8 cellular contexts compared by ENCODE assay signal in the genomic region with DNA sequence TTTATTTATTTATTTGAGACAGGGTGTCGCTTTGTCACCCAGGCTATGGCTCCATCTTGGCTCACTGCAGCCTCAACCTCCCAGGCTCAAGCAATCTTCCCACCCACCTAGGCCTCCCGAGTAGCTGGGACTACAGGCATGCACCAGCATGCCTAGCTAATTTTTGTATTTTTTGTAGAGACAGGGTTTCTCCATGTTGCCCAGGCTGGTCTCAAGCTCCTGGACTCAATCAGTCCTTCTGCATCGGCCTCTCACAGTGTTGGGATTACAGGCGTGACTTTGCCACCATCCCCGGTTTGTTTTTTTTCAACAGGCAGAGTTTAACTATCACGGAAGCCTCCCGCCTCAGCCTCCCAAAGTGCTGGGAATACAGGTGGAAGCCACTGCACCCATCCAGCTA. TPM values are rescaled to one million over a fixed set of nuclear protein-coding genes. Genes with fewer than 3 reads are reported as not detected.
DNase-seq lines count a peak whose midpoint lies in the region; ATAC-seq and TF ChIP-seq lines count a peak whose summit lies in the region.
"Not testable (repeated sequence)": the region's sequence is repeated elsewhere in the genome, so short reads cannot be mapped to it uniquely, and the experiment has no call there.

No MANE protein-coding gene starts in this region.

- not testable (repeated sequence) for H3K9me3 ChIP-seq in DND-41 (ENCODE audit: insufficient read depth, low read length, severe bottlenecking); MM.1S (replicated peaks; ENCODE audit: insufficient read depth, low read length); ascending aorta; right lobe of liver; uterus

- H3K4me2 ChIP-seq in DND-41 (ENCODE audit: insufficient read depth, low read length): peak overlapping the region; percentile 72
- H3K4me2 ChIP-seq in MM.1S (ENCODE audit: low read depth, low read length): 0 out of 2 replicates have a peak overlapping the region, but pooled peaks have one; percentile 84

- intact Hi-C loops in ascending aorta (cut with DNase I); right lobe of liver (cut with DNase I); uterus (cut with DNase I; ENCODE audit: low total_unique reads): not testable (repeated sequence)

- 0 out of 2 replicates have a peak overlapping the region, but pooled peaks have one; percentile 87 for H2AFZ ChIP-seq in DND-41 (ENCODE audit: low read depth, low read length)
- not testable (repeated sequence) for H2AFZ ChIP-seq in MM.1S (ENCODE audit: low read length)

- not testable (repeated sequence) for H3K79me2 ChIP-seq in DND-41 (ENCODE audit: insufficient read depth, low read length); MM.1S (ENCODE audit: low read length)

- H3K4me3 ChIP-seq in DND-41 (ENCODE audit: low read depth in 1 of 2, low read length in 2 of 2): peak overlapping the region in 1 of 2 experiments; percentile 70; a peak in 1 of 4 replicates
- not testable (repeated sequence) for H3K4me3 ChIP-seq in MM.1S (ENCODE audit: low read length)
- H3K4me3 ChIP-seq in WI38 (ENCODE audit: low read depth, low read length): peak overlapping the region; percentile 74
- peak overlapping the region; percentile 59 to 69 for H3K4me3 ChIP-seq in ascending aorta
- H3K4me3 ChIP-seq in epithelial cell of esophagus (ENCODE audit: low read length): peak overlapping the region; percentile 60
- peak overlapping the region; percentile 52 to 66 (median 65) for H3K4me3 ChIP-seq in right lobe of liver
- peak overlapping the region; percentile 79 for H3K4me3 ChIP-seq in rectal smooth muscle tissue (ENCODE audit: low read length)
- peak overlapping the region in 1 of 2 donors; percentile 58 for H3K4me3 ChIP-seq in uterus

- H3K27me3 ChIP-seq in DND-41 (ENCODE audit: insufficient read depth, low read length, poor library complexity); MM.1S (replicated peaks; ENCODE audit: insufficient read depth, low read length); ascending aorta; right lobe of liver; rectal smooth muscle tissue (ENCODE audit: control insufficient read depth, insufficient read depth, low read length); uterus: not testable (repeated sequence)

- H3K9me2 ChIP-seq in MM.1S (replicated peaks; ENCODE audit: insufficient read depth, low read length): not testable (repeated sequence)

- WGBS in right lobe of liver (ENCODE audit: insufficient coverage, low coverage, low lambda C conversion rate, missing lambda C conversion rate): 68% methylated on average over 7 of the region's 7 CpGs

- H3K4me1 ChIP-seq in DND-41 (ENCODE audit: insufficient read depth, low read length) (peaks cover 18% of the 10 kb centered on the region), ascending aorta (peaks cover 0 to 12% of the 10 kb centered on the region in 2 donors), right lobe of liver (peaks cover 0 to 41% (median 10%) of the 10 kb centered on the region in 4 donors)
- H3K4me1 ChIP-seq in MM.1S (ENCODE audit: low read length); rectal smooth muscle tissue (ENCODE audit: control insufficient read depth, insufficient read depth, low read length); uterus: not testable (repeated sequence)

- H3K36me3 ChIP-seq in DND-41 (ENCODE audit: insufficient read depth, low read length); MM.1S (replicated peaks; ENCODE audit: insufficient read depth, low read length); ascending aorta; right lobe of liver; rectal smooth muscle tissue (ENCODE audit: control insufficient read depth, insufficient read depth, low read length); uterus: not testable (repeated sequence)

- not testable (repeated sequence) for TF ChIP-seq CTCF in DND-41 (IDR thresholded peaks at IDR 0.05; ENCODE audit: borderline replicate concordance, extremely low read depth, low read length, poor library complexity, severe bottlenecking); MM.1S (IDR thresholded peaks at IDR 0.05; ENCODE audit: low read length); WI38 (IDR thresholded peaks at IDR 0.05; ENCODE audit: low read depth, low read length); ascending aorta (IDR thresholded peaks at IDR 0.05); epithelial cell of esophagus (IDR thresholded peaks at IDR 0.05; ENCODE audit: insufficient read depth, low read depth, low read length, missing control alignments); right lobe of liver (IDR thresholded peaks at IDR 0.05); uterus (IDR thresholded peaks at IDR 0.05)

- TF ChIP-seq POLR2A in right lobe of liver (IDR thresholded peaks at IDR 0.05); uterus (IDR thresholded peaks at IDR 0.05): not testable (repeated sequence)

- not testable (repeated sequence) for DNase-seq in DND-41, MM.1S, right lobe of liver, uterus
- DNase-seq in ascending aorta (ENCODE audit: low spot score in 2 of 2): peak in 1 of 2 donors; percentile 53
- peak; percentile 45 for DNase-seq in epithelial cell of esophagus (ENCODE audit: low read depth)

- not testable (repeated sequence) for ATAC-seq in DND-41 (ENCODE audit: insufficient read depth, low read depth); right lobe of liver

- not testable (repeated sequence) for H4K20me1 ChIP-seq in DND-41 (ENCODE audit: insufficient read depth, low read length); MM.1S (ENCODE audit: insufficient read depth, low read length)

- not testable (repeated sequence) for H3F3A ChIP-seq in MM.1S (ENCODE audit: insufficient read depth, low read length)

- H3K27ac ChIP-seq in DND-41 (ENCODE audit: low read length); MM.1S (ENCODE audit: low read length); right lobe of liver; rectal smooth muscle tissue (ENCODE audit: low read depth, low read length): not testable (repeated sequence)
- H3K27ac ChIP-seq in ascending aorta: peak overlapping the region in 1 of 2 donors; percentile 85
- peak overlapping the region; percentile 82 to 90 for H3K27ac ChIP-seq in uterus

- peak overlapping the region; percentile 54; the same call in 1 of the 2 replicates for H3K9ac ChIP-seq in DND-41 (ENCODE audit: low read depth, low read length)
- not testable (repeated sequence) for H3K9ac ChIP-seq in MM.1S (ENCODE audit: low read length); rectal smooth muscle tissue (ENCODE audit: low read length)

RNA-seq across cellular contexts. Expression of a gene that starts 13.8 kb away (rescaled TPM):
- total RNA-seq in ascending aorta (17.2 TPM), right lobe of liver (10 to 100 TPM; 12.0 to 24.5 (median 14.2) TPM), uterus (10 to 100 TPM; 15.6 to 86.2 (median 53.8) TPM)
